9 cellular contexts compared by ENCODE assay signal in the genomic region with DNA sequence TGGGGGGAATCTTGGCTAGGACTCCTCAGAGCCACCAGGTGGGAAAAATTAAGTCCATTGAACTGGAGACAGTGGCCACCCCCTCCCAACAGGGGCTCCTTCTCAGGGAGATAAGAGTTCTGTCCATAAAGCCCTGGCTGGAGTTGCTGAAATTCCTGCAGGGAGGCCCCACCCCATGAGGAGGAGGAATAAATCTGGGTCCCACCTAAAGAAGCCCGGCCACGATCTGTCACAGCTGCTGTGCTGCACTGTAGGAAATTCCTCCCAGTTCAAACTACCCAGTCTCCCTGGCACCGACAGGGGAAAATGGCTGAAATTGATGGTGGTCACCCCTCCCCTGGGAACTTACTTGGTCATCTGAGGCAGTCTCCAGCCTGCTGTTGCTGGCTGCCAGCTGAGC.
"Had no signal": no experiment of that assay in that cellular context is flagged by ENCODE, and none has a peak within 500 bp of the region (broad histone marks: within the 10 kb centered on the region; RNA-seq: fewer than 3 reads in every experiment).

No MANE protein-coding gene starts in this region.

- H3K9me3 ChIP-seq: HAP-1 had no signal

- ATAC-seq: GM23338, HCT116 had no signal

- DNase-seq: GM23248, GOT3, H7, H9, HCEC 1CT, HFFc6 had no signal

- H3K9ac ChIP-seq: GM23248 had no signal

- H3K4me1 ChIP-seq: HAP-1 had no signal

- H3K4me2 ChIP-seq: GM23338 had no signal

- H3K36me3 ChIP-seq: HAP-1 had no signal

- H3K4me3 Mint-ChIP-seq: GM23338, H9, HFFc6 had no signal

- H3K4me1 Mint-ChIP-seq: GM23338, H9 had no signal

- H3K27ac Mint-ChIP-seq: GM23338, H9, HFFc6 had no signal

- H3K27ac ChIP-seq: GM23248 had no signal

- H3K4me3 ChIP-seq: GM23248, GM23338, HAP-1 had no signal
